8 cellular contexts compared by ENCODE assay signal in the genomic region with DNA sequence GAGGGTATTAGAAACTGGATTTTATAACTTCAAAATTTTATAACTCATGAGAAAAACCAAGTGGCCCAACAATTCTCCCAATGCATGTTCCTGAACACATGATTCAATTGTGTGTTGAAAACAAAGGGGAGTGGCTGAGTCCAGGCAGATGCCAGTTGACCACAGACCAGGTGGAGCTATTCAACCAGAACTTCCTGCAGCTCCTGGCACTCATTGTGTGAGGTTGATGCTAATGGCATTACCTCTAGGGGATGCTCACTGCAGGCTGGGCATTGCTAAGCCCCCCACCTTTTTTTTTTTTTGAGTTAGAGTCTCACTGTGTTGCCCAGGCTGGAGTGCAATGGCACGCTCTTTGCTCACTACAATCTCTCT. TPM values are rescaled to one million over a fixed set of nuclear protein-coding genes. Genes with fewer than 3 reads are reported as not detected.
DNase-seq lines count a peak whose midpoint lies in the region; ATAC-seq lines count a peak whose summit lies in the region.

No MANE protein-coding gene starts in this region.

- peaks cover 0 to 15% of the 10 kb centered on the region in 2 donors for H3K4me1 ChIP-seq in esophagus (ENCODE audit: control insufficient read depth in 2 of 2, insufficient read depth in 2 of 2, low read length in 1 of 2)

- no peaks in the 10 kb centered on the region for H3K9me3 ChIP-seq in esophagus (ENCODE audit: control insufficient read depth in 2 of 2, insufficient read depth in 1 of 2, low read depth in 1 of 2, low read length in 1 of 2)

- DNase-seq in HK-2 (ENCODE audit: unreplicated experiment) = peak; percentile 76
- peak; percentile 57 for DNase-seq in NCI-H526 treated with DMSO at 0.1 percent for 48 hours (lab: John Stamatoyannopoulos, UW)
- DNase-seq in stimulated activated naive CD4-positive, alpha-beta T cell treated with Interleukin-2 at 50 U/mL for 16 hours (lab: John Stamatoyannopoulos, UW) = no peak
- no peak for DNase-seq in activated CD4-positive, alpha-beta T cell treated with anti-CD3 and anti-CD28 coated beads for 48 hours
- no peak for DNase-seq in activated CD8-positive, alpha-beta memory T cell treated with anti-CD3 and anti-CD28 coated beads, Interleukin-2, amount 50 U/mL, for 4 hours

- no peak for ATAC-seq in GM18517 (IDR thresholded peaks at IDR 0.05; ENCODE audit: unreplicated experiment)

- H3K27ac ChIP-seq in esophagus (ENCODE audit: low read depth in 2 of 2, low read length in 1 of 2) (peak overlapping the region; percentile 82 to 86), skin epidermis (peak overlapping the region in 20 of 21 experiments; percentile 24 to 94 (median 78))

- no peaks in the 10 kb centered on the region for H3K27me3 ChIP-seq in esophagus (ENCODE audit: control insufficient read depth in 1 of 2, insufficient read depth in 2 of 2, low read length in 2 of 2)

- H3K4me3 ChIP-seq in esophagus (ENCODE audit: low read depth in 1 of 2, low read length in 2 of 2) (no peak overlapping the region), skin epidermis (no peak overlapping the region)

- H3K36me3 ChIP-seq in esophagus (ENCODE audit: control insufficient read depth in 2 of 2, insufficient read depth in 2 of 2, low read length in 1 of 2) = no peaks in the 10 kb centered on the region

- 82 to 100% methylated on average over 1 of the region's 1 CpG for WGBS in esophagus, 2 donors

RNA-seq across cellular contexts. Expression of a gene that starts 20.3 kb away (rescaled TPM):
- polyA plus RNA-seq in esophagus = 10 to 100 TPM; 30.2 to 32.1 TPM

RNA-seq across cellular contexts. Expression of a gene that starts 34.6 kb away (rescaled TPM):
- polyA plus RNA-seq in esophagus = 10 to 100 TPM in 1 of 2 donors, 1 to 10 TPM in 1; 8.3 to 11.5 TPM

Comparison
In these comparisons a context has a peak if more than half of its experiments do, and no peak if none do; other contexts are left out.
1. DNase-seq: peak in HK-2 (single experiment) and NCI-H526 treated with DMSO at 0.1 percent for 48 hours (single experiment); none in stimulated activated naive CD4-positive, alpha-beta T cell treated with Interleukin-2 at 50 U/mL for 16 hours (single experiment), activated CD4-positive, alpha-beta T cell treated with anti-CD3 and anti-CD28 coated beads for 48 hours (single experiment) and activated CD8-positive, alpha-beta memory T cell treated with anti-CD3 and anti-CD28 coated beads, Interleukin-2, amount 50 U/mL, for 4 hours (single experiment).